ENCODE assay signal across 16 cellular contexts in genomic region chr6:85867595-85867994, GRCh38.
DNase-seq lines count a peak whose midpoint lies in the region; ATAC-seq and TF ChIP-seq lines count a peak whose summit lies in the region.
"Had no signal": no experiment of that assay in that cellular context is flagged by ENCODE, and none has a peak within 500 bp of the region (broad histone marks: within the 10 kb centered on the region; RNA-seq: fewer than 3 reads in every experiment).

No MANE protein-coding gene starts in this region.

- H3K36me3 ChIP-seq in adrenal gland (replicated peaks in 1 of 2), result no peaks in the 10 kb centered on the region
- H3K36me3 ChIP-seq in rectal smooth muscle tissue (ENCODE audit: control insufficient read depth, insufficient read depth, low read length), result no peaks in the 10 kb centered on the region
- no peaks in the 10 kb centered on the region for H3K36me3 ChIP-seq in uterus

- no peaks in the 10 kb centered on the region for H3K36me3 Mint-ChIP-seq in endothelial cell (ENCODE audit: low read depth, unreplicated experiment)

- TF ChIP-seq CTCF in adrenal gland (IDR thresholded peaks at IDR 0.05), result no peak
- no peak for TF ChIP-seq CTCF in coronary artery (IDR thresholded peaks at IDR 0.05)
- TF ChIP-seq CTCF in uterus (IDR thresholded peaks at IDR 0.05), result no peak
- no peak for TF ChIP-seq CTCF in endothelial cell (IDR thresholded peaks at IDR 0.05; ENCODE audit: unreplicated experiment)

- TF ChIP-seq POLR2A in adrenal gland (IDR thresholded peaks at IDR 0.05) (no peak), uterus (IDR thresholded peaks at IDR 0.05) (no peak)

- H3K4me1 Mint-ChIP-seq in endothelial cell (ENCODE audit: unreplicated experiment), result no peaks in the 10 kb centered on the region
- H3K4me1 Mint-ChIP-seq: B cell, H9 had no signal

- no peaks in the 10 kb centered on the region for H3K27me3 Mint-ChIP-seq in endothelial cell (ENCODE audit: unreplicated experiment)
- H3K27me3 Mint-ChIP-seq: B cell; CD4-positive, alpha-beta T cell had no signal

- H3K27ac Mint-ChIP-seq in endothelial cell (ENCODE audit: unreplicated experiment), result no peak overlapping the region
- H3K27ac Mint-ChIP-seq: B cell; CD4-positive, alpha-beta T cell; H9 had no signal

- H3K9ac ChIP-seq in rectal smooth muscle tissue (ENCODE audit: low read length), result no peak overlapping the region

- H3K4me3 ChIP-seq in adrenal gland (no peak overlapping the region), coronary artery (no peak overlapping the region), rectal smooth muscle tissue (ENCODE audit: low read length) (no peak overlapping the region), uterus (no peak overlapping the region)
- H3K4me3 ChIP-seq: GM12878 had no signal

- H3K9me3 ChIP-seq in adrenal gland (replicated peaks in 1 of 3) (no peaks in the 10 kb centered on the region), uterus (no peaks in the 10 kb centered on the region)

- DNase-seq in adrenal gland (peak in 1 of 7 donors; percentile 24), coronary artery (ENCODE audit: low spot score) (no peak), uterus (no peak), endothelial cell (ENCODE audit: low spot score) (no peak), hippocampal formation (lab: John Stamatoyannopoulos, UW) (no peak)
- DNase-seq: C1 segment of cervical spinal cord; Calu3; CD4-positive, alpha-beta T cell; DMS79; GOT3; H9; IMR-90 had no signal

- H3K27me3 ChIP-seq in adrenal gland (no peaks in the 10 kb centered on the region), rectal smooth muscle tissue (ENCODE audit: control insufficient read depth, insufficient read depth, low read length) (no peaks in the 10 kb centered on the region), uterus (no peaks in the 10 kb centered on the region)

- H3K4me1 ChIP-seq in adrenal gland (replicated peaks in 1 of 2), result peaks cover 28 to 39% of the 10 kb centered on the region in 2 donors
- H3K4me1 ChIP-seq in rectal smooth muscle tissue (ENCODE audit: control insufficient read depth, insufficient read depth, low read length), result peaks cover 12% of the 10 kb centered on the region
- no peaks in the 10 kb centered on the region for H3K4me1 ChIP-seq in uterus

- H3K4me3 Mint-ChIP-seq in endothelial cell (ENCODE audit: unreplicated experiment), result no peak overlapping the region
- H3K4me3 Mint-ChIP-seq: B cell; CD4-positive, alpha-beta T cell; H9 had no signal

- intact Hi-C loops in adrenal gland (cut with DNase I), result no loop called here
- intact Hi-C loops in uterus (cut with DNase I; ENCODE audit: low total_unique reads), result no loop called here

- peak overlapping the region in 3 of 5 donors; percentile 69 to 77 (median 75) for H3K27ac ChIP-seq in adrenal gland
- H3K27ac ChIP-seq in coronary artery, result peak overlapping the region; percentile 88 to 89
- H3K27ac ChIP-seq in rectal smooth muscle tissue (ENCODE audit: low read depth, low read length), result peak overlapping the region; percentile 80
- H3K27ac ChIP-seq in uterus, result peak overlapping the region; percentile 81 to 86

- no peaks in the 10 kb centered on the region for H3K9me3 Mint-ChIP-seq in endothelial cell (ENCODE audit: unreplicated experiment)
- H3K9me3 Mint-ChIP-seq: CD4-positive, alpha-beta T cell had no signal

- no peak for ATAC-seq in HG03342 (IDR thresholded peaks at IDR 0.05; ENCODE audit: unreplicated experiment)
